Comparison of ENCODE assay signal across 16 cellular contexts in genomic region chr1:113247805-113248204, GRCh38.
"Had no signal": no experiment of that assay in that cellular context is flagged by ENCODE, and none has a peak within 500 bp of the region (broad histone marks: within the 10 kb centered on the region; RNA-seq: fewer than 3 reads in every experiment).

No MANE protein-coding gene starts in this region.

- H3K36me3 ChIP-seq: gastrocnemius medialis, heart right ventricle, lower lobe of right lung, upper lobe of left lung had no signal

- H3K9me3 ChIP-seq: gastrocnemius medialis, heart right ventricle, lower lobe of right lung, upper lobe of left lung had no signal

- H3K4me3 ChIP-seq: coronary artery, gastrocnemius medialis, heart right ventricle, lower lobe of right lung, upper lobe of left lung had no signal

- H3K4me1 ChIP-seq: gastrocnemius medialis, lower lobe of right lung, parathyroid adenoma had no signal

- H3K79me2 ChIP-seq: parathyroid adenoma had no signal

- ATAC-seq: gastrocnemius medialis, heart right ventricle, left cardiac atrium had no signal

- H3K27me3 ChIP-seq: gastrocnemius medialis, heart right ventricle, upper lobe of left lung had no signal

- H3K9ac ChIP-seq: parathyroid adenoma had no signal

- H2AFZ ChIP-seq: parathyroid adenoma had no signal

- H3K27ac ChIP-seq: coronary artery, gastrocnemius medialis, heart right ventricle, lower lobe of right lung, parathyroid adenoma, upper lobe of left lung had no signal

- DNase-seq: activated CD4-positive, alpha-beta T cell treated with anti-CD3 and anti-CD28 coated beads, Interleukin-2, amount 10 ng/mL, durations not matched to agents 7 days and 5 days; activated CD4-positive, CD25-positive, alpha-beta regulatory T cell; activated CD8-positive, alpha-beta memory T cell treated with anti-CD3 and anti-CD28 coated beads, Interleukin-2, amount 50 U/mL, for 48 hours; activated gamma-delta T cell treated with Interleukin-2 at 50 U/mL for 16 hours; amniotic stem cell; central memory CD4-positive, alpha-beta T cell; gastrocnemius medialis; heart right ventricle; left cardiac atrium; lower lobe of right lung; stimulated activated CD4-positive, alpha-beta T cell treated with anti-CD3 and anti-CD28 coated beads, Interleukin-12 subunit alpha, Interleukin-12 subunit beta, amount 100 ng/mL, for 4 hours; stimulated activated CD4-positive, alpha-beta T cell treated with anti-CD3 and anti-CD28 coated beads, Interleukin-2, amount 100 ng/mL, for 24 hours; T-helper 2 cell; upper lobe of left lung had no signal
